14 cellular contexts compared by ENCODE assay signal in genomic region chr7:98640375-98640774, GRCh38. TPM values are rescaled to one million over a fixed set of nuclear protein-coding genes. Genes with fewer than 3 reads are reported as not detected.
"Had no signal": no experiment of that assay in that cellular context is flagged by ENCODE, and none has a peak within 500 bp of the region (broad histone marks: within the 10 kb centered on the region; RNA-seq: fewer than 3 reads in every experiment).

No MANE protein-coding gene starts in this region.

- H3K4me1 ChIP-seq: tibial artery had no signal

- DNase-seq: activated CD4-positive, alpha-beta T cell treated with anti-CD3 and anti-CD28 coated beads, Interleukin-2, amount 10 ng/mL, durations not matched to agents 24 days and 14 days; activated CD8-positive, alpha-beta T cell treated with anti-CD3 and anti-CD28 coated beads, Interleukin-2, amount 10 ng/mL, durations not matched to agents 7 days and 5 days; activated naive CD4-positive, alpha-beta T cell treated with Interleukin-2 at 50 U/mL for 16 hours; activated T-cell treated with anti-CD3 and anti-CD28 coated beads, Interleukin-2, amount 50 U/mL, for 24 hours; caudate nucleus; effector memory CD8-positive, alpha-beta T cell; mesendoderm; natural killer cell; posterior cingulate gyrus; stimulated activated CD4-positive, alpha-beta T cell treated with anti-CD3 and anti-CD28 coated beads, Interleukin-2, amount 100 ng/mL, for 24 hours; stimulated activated naive CD4-positive, alpha-beta T cell treated with Interleukin-2 at 50 U/mL for 16 hours; T1000 had no signal

- ATAC-seq: activated CD8-positive, alpha-beta T cell treated with anti-CD3 and anti-CD28 coated beads, Interleukin-2, amount 10 ng/mL, durations not matched to agents 7 days and 5 days; effector memory CD8-positive, alpha-beta T cell; natural killer cell had no signal

- H3K4me3 ChIP-seq: tibial artery had no signal

- H3K27ac ChIP-seq: neutrophil, tibial artery had no signal

- H3K36me3 ChIP-seq: neutrophil, tibial artery had no signal

RNA-seq across cellular contexts. Expression of gene NPTX2, which starts 23.3 kb away (rescaled TPM):
- total RNA-seq: activated CD4-positive, alpha-beta T cell treated with anti-CD3 and anti-CD28 coated beads, Interleukin-2, amount 10 ng/mL, durations not matched to agents 24 days and 14 days; activated CD8-positive, alpha-beta T cell treated with anti-CD3 and anti-CD28 coated beads, Interleukin-2, amount 10 ng/mL, durations not matched to agents 7 days and 5 days had no signal
